ENCODE assay signal across 8 cellular contexts in the genomic region with DNA sequence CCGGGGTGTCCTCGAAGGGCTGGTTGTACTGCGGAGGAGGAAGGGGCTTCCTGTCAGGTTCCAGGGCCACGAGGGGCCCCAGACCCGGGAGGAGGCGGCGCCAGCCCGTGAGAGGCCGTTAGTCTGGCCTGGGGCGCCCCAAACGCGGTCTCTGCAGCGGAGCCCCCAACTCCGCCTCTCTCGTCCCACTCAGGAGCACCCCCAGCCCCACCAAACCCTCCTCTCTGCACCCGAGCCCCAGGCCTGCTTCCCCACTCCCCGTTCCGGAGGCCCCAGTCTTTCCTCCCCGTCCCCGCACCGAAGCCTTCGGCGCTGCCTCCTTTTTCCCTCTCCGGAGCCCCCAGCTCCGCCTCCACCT. TPM values are rescaled to one million over a fixed set of nuclear protein-coding genes. Genes with fewer than 3 reads are reported as not detected.
A peak's percentile ranks its signal among the peaks of the same experiment; 100 is the strongest.
DNase-seq lines count a peak whose midpoint lies in the region; ATAC-seq and TF ChIP-seq lines count a peak whose summit lies in the region.

No MANE protein-coding gene starts in this region.

- peak; percentile 4 for ATAC-seq in activated CD8-positive, alpha-beta T cell treated with anti-CD3 and anti-CD28 coated beads, Interleukin-2, amount 10 ng/mL, durations not matched to agents 7 days and 5 days

- H3K9me3 ChIP-seq in tibial artery, result no peaks in the 10 kb centered on the region

- H3K36me3 ChIP-seq in kidney epithelial cell (ENCODE audit: control insufficient read depth, insufficient read depth, low read length) (peaks cover 1% of the 10 kb centered on the region), tibial artery (no peaks in the 10 kb centered on the region)

- H3K4me1 Mint-ChIP-seq in activated naive CD4-positive, alpha-beta T cell treated with anti-CD3 and anti-CD28 coated beads, Interleukin-2, amount 10 ng/mL, durations not matched to agents 7 days and 5 days, result peaks cover 68% of the 10 kb centered on the region
- H3K4me1 Mint-ChIP-seq in activated CD8-positive, alpha-beta T cell treated with anti-CD3 and anti-CD28 coated beads, Interleukin-2, amount 10 ng/mL, durations not matched to agents 7 days and 5 days (ENCODE audit: low read depth), result peaks cover 64% of the 10 kb centered on the region

- H3K27ac Mint-ChIP-seq in activated naive CD4-positive, alpha-beta T cell treated with anti-CD3 and anti-CD28 coated beads, Interleukin-2, amount 10 ng/mL, durations not matched to agents 7 days and 5 days, result peak overlapping the region; percentile 89
- peak overlapping the region; percentile 96 for H3K27ac Mint-ChIP-seq in activated CD8-positive, alpha-beta T cell treated with anti-CD3 and anti-CD28 coated beads, Interleukin-2, amount 10 ng/mL, durations not matched to agents 7 days and 5 days

- H3K27me3 ChIP-seq in kidney epithelial cell (ENCODE audit: control insufficient read depth, insufficient read depth, low read length), result no peaks in the 10 kb centered on the region
- H3K27me3 ChIP-seq in tibial artery, result no peaks in the 10 kb centered on the region

- no peaks in the 10 kb centered on the region for H3K9me3 Mint-ChIP-seq in activated naive CD4-positive, alpha-beta T cell treated with anti-CD3 and anti-CD28 coated beads, Interleukin-2, amount 10 ng/mL, durations not matched to agents 7 days and 5 days
- no peaks in the 10 kb centered on the region for H3K9me3 Mint-ChIP-seq in activated CD8-positive, alpha-beta T cell treated with anti-CD3 and anti-CD28 coated beads, Interleukin-2, amount 10 ng/mL, durations not matched to agents 7 days and 5 days (ENCODE audit: insufficient read depth)

- no peak for DNase-seq in activated naive CD4-positive, alpha-beta T cell treated with anti-CD3 and anti-CD28 coated beads, Interleukin-2, amount 10 ng/mL, durations not matched to agents 7 days and 5 days
- no peak for DNase-seq in activated naive CD4-positive, alpha-beta T cell (lab: John Stamatoyannopoulos, UW)
- no peak for DNase-seq in activated CD8-positive, alpha-beta T cell treated with anti-CD3 and anti-CD28 coated beads, Interleukin-2, amount 10 ng/mL, durations not matched to agents 7 days and 5 days
- no peak for DNase-seq in kidney epithelial cell (ENCODE audit: low read depth)
- peak in 1 of 2 donors; percentile 51 for DNase-seq in tibial artery
- DNase-seq in LoVo (ENCODE audit: low spot score), result no peak
- no peak for DNase-seq in middle frontal gyrus (ENCODE audit: extremely low spot score, low spot score)
- no peak for DNase-seq in AG08395 (ENCODE audit: low spot score)

- H3K4me3 ChIP-seq in kidney epithelial cell (ENCODE audit: low read depth, low read length), result peak overlapping the region; percentile 96
- peak overlapping the region; percentile 62 to 77 for H3K4me3 ChIP-seq in tibial artery

- peak overlapping the region; percentile 90 for H3K4me3 Mint-ChIP-seq in activated naive CD4-positive, alpha-beta T cell treated with anti-CD3 and anti-CD28 coated beads, Interleukin-2, amount 10 ng/mL, durations not matched to agents 7 days and 5 days
- peak overlapping the region; percentile 95 for H3K4me3 Mint-ChIP-seq in activated CD8-positive, alpha-beta T cell treated with anti-CD3 and anti-CD28 coated beads, Interleukin-2, amount 10 ng/mL, durations not matched to agents 7 days and 5 days

- CTCF ChIA-PET in activated naive CD4-positive, alpha-beta T cell treated with anti-CD3 and anti-CD28 coated beads, Interleukin-2, amount 10 ng/mL, durations not matched to agents 7 days and 5 days (lab: Charles Lee), result no interaction called here
- CTCF ChIA-PET in activated CD8-positive, alpha-beta T cell treated with anti-CD3 and anti-CD28 coated beads, Interleukin-2, amount 10 ng/mL, durations not matched to agents 7 days and 5 days (lab: Charles Lee), result interaction anchor here (1.8 kb wide), 1 partner anchor 12 kb away, joined by 8 read pairs; no protein-coding TSS in a partner anchor

- H3K27ac ChIP-seq in tibial artery, result no peak overlapping the region

- peaks cover 8% of the 10 kb centered on the region for H3K27me3 Mint-ChIP-seq in activated naive CD4-positive, alpha-beta T cell treated with anti-CD3 and anti-CD28 coated beads, Interleukin-2, amount 10 ng/mL, durations not matched to agents 7 days and 5 days
- no peaks in the 10 kb centered on the region for H3K27me3 Mint-ChIP-seq in activated CD8-positive, alpha-beta T cell treated with anti-CD3 and anti-CD28 coated beads, Interleukin-2, amount 10 ng/mL, durations not matched to agents 7 days and 5 days (ENCODE audit: low read depth)

- intact Hi-C loops in tibial artery (cut with DNase I; ENCODE audit: low total_unique reads), result no loop called here

- POLR2A ChIA-PET in activated CD8-positive, alpha-beta T cell treated with anti-CD3 and anti-CD28 coated beads, Interleukin-2, amount 10 ng/mL, durations not matched to agents 7 days and 5 days (lab: Charles Lee), result interaction anchor here (1.0 to 2.1 kb wide), 8 partner anchors 9 to 637 kb away, joined by 3 to 8 read pairs (median 4); no protein-coding TSS in a partner anchor

- peaks cover 0 to 10% (median 7%) of the 10 kb centered on the region in 4 donors for H3K4me1 ChIP-seq in tibial artery

- peaks cover 50% of the 10 kb centered on the region for H3K36me3 Mint-ChIP-seq in activated naive CD4-positive, alpha-beta T cell treated with anti-CD3 and anti-CD28 coated beads, Interleukin-2, amount 10 ng/mL, durations not matched to agents 7 days and 5 days
- peaks cover 47% of the 10 kb centered on the region for H3K36me3 Mint-ChIP-seq in activated CD8-positive, alpha-beta T cell treated with anti-CD3 and anti-CD28 coated beads, Interleukin-2, amount 10 ng/mL, durations not matched to agents 7 days and 5 days (ENCODE audit: low read depth)

- no peak for TF ChIP-seq CTCF in kidney epithelial cell (IDR thresholded peaks at IDR 0.05; ENCODE audit: insufficient read depth, low read length, poor library complexity, severe bottlenecking)
- TF ChIP-seq CTCF in tibial artery (IDR thresholded peaks at IDR 0.05), result no peak

RNA-seq across cellular contexts. Expression of a gene that starts 0.5 kb away (rescaled TPM):
- 100 to 1,000 TPM; 128 to 135 TPM for total RNA-seq in activated CD8-positive, alpha-beta T cell treated with anti-CD3 and anti-CD28 coated beads, Interleukin-2, amount 10 ng/mL, durations not matched to agents 7 days and 5 days
- 6.5 and 13.4 TPM in 2 replicates for total RNA-seq in kidney epithelial cell
